Comparison of ENCODE assay signal across 11 cellular contexts in the genomic region with DNA sequence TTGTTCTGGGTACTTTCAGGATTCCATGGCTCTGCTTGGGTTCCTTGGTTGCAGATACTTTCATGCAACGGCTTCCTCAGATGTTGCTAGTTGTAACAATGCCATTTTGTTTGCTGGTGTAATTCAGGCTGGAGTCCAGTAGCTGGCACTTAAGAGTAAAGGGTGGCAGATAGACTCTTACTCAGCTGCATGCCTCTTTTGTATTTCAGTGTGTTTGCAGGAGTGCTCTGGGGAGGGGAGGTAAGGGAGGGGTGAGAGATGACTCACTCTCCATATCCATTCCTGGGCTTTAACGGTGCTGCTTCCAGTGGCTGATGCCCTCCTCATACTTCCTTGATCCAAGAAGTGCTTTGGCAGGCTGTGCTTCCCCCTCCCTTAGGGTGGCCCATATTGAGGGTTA.
DNase-seq lines count a peak whose midpoint lies in the region; ATAC-seq and TF ChIP-seq lines count a peak whose summit lies in the region.
"Had no signal": no experiment of that assay in that cellular context is flagged by ENCODE, and none has a peak within 500 bp of the region (broad histone marks: within the 10 kb centered on the region; RNA-seq: fewer than 3 reads in every experiment).

No MANE protein-coding gene starts in this region.

- TF ChIP-seq CTCF in sigmoid colon (IDR thresholded peaks at IDR 0.05): no peak

- H3K4me1 ChIP-seq in SJSA1 (replicated peaks) (peaks cover 4% of the 10 kb centered on the region; the same call in 1 of the 2 replicates), sigmoid colon (peaks cover 0 to 17% (median 8%) of the 10 kb centered on the region in 4 donors)
- H3K4me1 ChIP-seq: BLaER1 treated with 17β-estradiol and CSF1 and Interleukin-3, amounts not matched to agents 10 nM and 100 nM had no signal

- no peak overlapping the region for H3K4me3 ChIP-seq in SJSA1
- no peak overlapping the region for H3K4me3 ChIP-seq in sigmoid colon
- H3K4me3 ChIP-seq: BLaER1 treated with 17β-estradiol and CSF1 and Interleukin-3, amounts not matched to agents 10 nM and 100 nM had no signal

- no peak overlapping the region for H3K4me3 Mint-ChIP-seq in natural killer cell treated with Interleukin-12 subunit alpha and Interleukin-12 subunit beta and Interleukin-15 and Interleukin-18, amount 100 ng/mL, for 72 hours

- no peaks in the 10 kb centered on the region for H3K4me1 Mint-ChIP-seq in natural killer cell treated with Interleukin-12 subunit alpha and Interleukin-12 subunit beta and Interleukin-15 and Interleukin-18, amount 100 ng/mL, for 72 hours (ENCODE audit: low read depth in 2 of 2)

- 30 to 72% methylated on average over 2 of the region's 2 CpGs for WGBS in sigmoid colon, 2 donors

- no peak for DNase-seq in Right ventricle myocardium superior
- DNase-seq in cardiac septum (ENCODE audit: low spot score): no peak
- DNase-seq in SJSA1 (ENCODE audit: low read depth in 1 of 2, low spot score in 2 of 2): peak; percentile 24 to 46
- DNase-seq in glomerular endothelial cell (ENCODE audit: extremely low read depth, low read depth, low spot score): peak; percentile 39
- DNase-seq in sigmoid colon: no peak
- DNase-seq in natural killer cell treated with Interleukin-12 subunit alpha and Interleukin-12 subunit beta and Interleukin-15 and Interleukin-18, amount 100 ng/mL, for 72 hours (ENCODE audit: low spot score): no peak
- DNase-seq: activated naive CD4-positive, alpha-beta T cell treated with anti-CD3 and anti-CD28 coated beads, Interleukin-2, amount 50 U/mL, for 16 hours; NCI-H526 treated with DMSO at 0.1 percent for 48 hours had no signal

- intact Hi-C loops in Right ventricle myocardium superior (cut with DNase I): no loop called here
- intact Hi-C loops in cardiac septum (cut with DNase I): no loop called here
- intact Hi-C loops in sigmoid colon (cut with DNase I): no loop called here

- H3K9me3 Mint-ChIP-seq in natural killer cell treated with Interleukin-12 subunit alpha and Interleukin-12 subunit beta and Interleukin-15 and Interleukin-18, amount 100 ng/mL, for 72 hours: peaks cover 13% of the 10 kb centered on the region

- no peak for TF ChIP-seq POLR2A in sigmoid colon (IDR thresholded peaks at IDR 0.05)

- H3K36me3 ChIP-seq in SJSA1: no peaks in the 10 kb centered on the region
- no peaks in the 10 kb centered on the region for H3K36me3 ChIP-seq in sigmoid colon
- H3K36me3 ChIP-seq: BLaER1 treated with 17β-estradiol and CSF1 and Interleukin-3, amounts not matched to agents 10 nM and 100 nM had no signal

- no peaks in the 10 kb centered on the region for H3K27me3 Mint-ChIP-seq in natural killer cell treated with Interleukin-12 subunit alpha and Interleukin-12 subunit beta and Interleukin-15 and Interleukin-18, amount 100 ng/mL, for 72 hours

- H3K27ac Mint-ChIP-seq in natural killer cell treated with Interleukin-12 subunit alpha and Interleukin-12 subunit beta and Interleukin-15 and Interleukin-18, amount 100 ng/mL, for 72 hours: no peak overlapping the region

- H3K9me3 ChIP-seq in SJSA1 (replicated peaks) (no peaks in the 10 kb centered on the region), sigmoid colon (no peaks in the 10 kb centered on the region)

- H3K27ac ChIP-seq in SJSA1 (no peak overlapping the region), sigmoid colon (no peak overlapping the region)
- H3K27ac ChIP-seq: BLaER1 treated with 17β-estradiol and CSF1 and Interleukin-3, amounts not matched to agents 10 nM and 100 nM had no signal

- H3K27me3 ChIP-seq in SJSA1 (replicated peaks) (no peaks in the 10 kb centered on the region), sigmoid colon (no peaks in the 10 kb centered on the region)
- H3K27me3 ChIP-seq: BLaER1 treated with 17β-estradiol and CSF1 and Interleukin-3, amounts not matched to agents 10 nM and 100 nM had no signal

- no peak for TF ChIP-seq EP300 in sigmoid colon (IDR thresholded peaks at IDR 0.05)

- ATAC-seq in Right ventricle myocardium superior (ENCODE audit: poor library complexity) (peak; percentile 65), HG02852 (IDR thresholded peaks at IDR 0.05; ENCODE audit: unreplicated experiment) (no peak), GM21360 (IDR thresholded peaks at IDR 0.05; ENCODE audit: unreplicated experiment) (no peak)
- ATAC-seq in natural killer cell treated with Interleukin-12 subunit alpha and Interleukin-12 subunit beta and Interleukin-15 and Interleukin-18, amount 100 ng/mL, for 72 hours: no peak

- H3K36me3 Mint-ChIP-seq in natural killer cell treated with Interleukin-12 subunit alpha and Interleukin-12 subunit beta and Interleukin-15 and Interleukin-18, amount 100 ng/mL, for 72 hours: peaks cover 6% of the 10 kb centered on the region

Comparison
In these comparisons a context has a peak if more than half of its experiments do, and no peak if none do; other contexts are left out.
1. DNase-seq: peak in SJSA1 (2 of 2) and glomerular endothelial cell (single experiment); none in Right ventricle myocardium superior (single experiment), cardiac septum (single experiment), sigmoid colon (single experiment) and natural killer cell treated with Interleukin-12 subunit alpha and Interleukin-12 subunit beta and Interleukin-15 and Interleukin-18, amount 100 ng/mL, for 72 hours (single experiment).